Comparison of ENCODE assay signal across 17 cellular contexts in genomic region chr10:48737866-48738265, GRCh38. TPM values are rescaled to one million over a fixed set of nuclear protein-coding genes. Genes with fewer than 3 reads are reported as not detected.
DNase-seq lines count a peak whose midpoint lies in the region; ATAC-seq and TF ChIP-seq lines count a peak whose summit lies in the region.
"Had no signal": no experiment of that assay in that cellular context is flagged by ENCODE, and none has a peak within 500 bp of the region (broad histone marks: within the 10 kb centered on the region; RNA-seq: fewer than 3 reads in every experiment).

No MANE protein-coding gene starts in this region.

- H3K9me3 ChIP-seq in mammary epithelial cell (replicated peaks; ENCODE audit: insufficient read depth, low read length): no peaks in the 10 kb centered on the region
- H3K9me3 ChIP-seq: BE2C, HAP-1 had no signal

- peak overlapping the region; percentile 4 for H2AFZ ChIP-seq in mammary epithelial cell (ENCODE audit: low read depth, low read length)
- H2AFZ ChIP-seq: GM23248 had no signal

- no peak for TF ChIP-seq CTCF in mammary epithelial cell (conservative IDR thresholded peaks at IDR 0.05 in 1 of 2, IDR thresholded peaks at IDR 0.05 in 1 of 2; ENCODE audit: extremely low read depth in 1 of 2, insufficient read depth in 1 of 2, low read depth in 1 of 2, low read length in 2 of 2)
- TF ChIP-seq CTCF in epithelial cell of esophagus (IDR thresholded peaks at IDR 0.05; ENCODE audit: insufficient read depth, low read depth, low read length, missing control alignments): no peak
- TF ChIP-seq CTCF in Calu3 (IDR thresholded peaks at IDR 0.05; ENCODE audit: unreplicated experiment): no peak

- H3K36me3 Mint-ChIP-seq in memory B cell (peaks cover 48% of the 10 kb centered on the region), Calu3 (ENCODE audit: insufficient read depth, unreplicated experiment) (no peaks in the 10 kb centered on the region)
- peaks cover 54 to 75% of the 10 kb centered on the region in 2 donors for H3K36me3 Mint-ChIP-seq in stimulated activated naive B cell treated with anti-CD40 and anti-IgM and Interleukin-4, amounts not matched to agents 10 μg/mL and 1 μg/mL and 100 μg/mL, for 72 hours
- H3K36me3 Mint-ChIP-seq: CD4-positive, CD25-positive, alpha-beta regulatory T cell; CD8-positive, alpha-beta memory T cell had no signal

- H3K27ac Mint-ChIP-seq in memory B cell (peak overlapping the region; percentile 28), Calu3 (ENCODE audit: unreplicated experiment) (no peak overlapping the region)
- H3K27ac Mint-ChIP-seq in stimulated activated naive B cell treated with anti-CD40 and anti-IgM and Interleukin-4, amounts not matched to agents 10 μg/mL and 1 μg/mL and 100 μg/mL, for 72 hours: peak overlapping the region; percentile 31
- H3K27ac Mint-ChIP-seq: CD4-positive, CD25-positive, alpha-beta regulatory T cell; CD8-positive, alpha-beta memory T cell had no signal

- peaks cover 9% of the 10 kb centered on the region for H3K4me1 Mint-ChIP-seq in memory B cell
- peaks cover 17 to 69% of the 10 kb centered on the region in 2 donors for H3K4me1 Mint-ChIP-seq in stimulated activated naive B cell treated with anti-CD40 and anti-IgM and Interleukin-4, amounts not matched to agents 10 μg/mL and 1 μg/mL and 100 μg/mL, for 72 hours
- no peaks in the 10 kb centered on the region for H3K4me1 Mint-ChIP-seq in Calu3 (ENCODE audit: low read depth, unreplicated experiment)
- H3K4me1 Mint-ChIP-seq: CD4-positive, CD25-positive, alpha-beta regulatory T cell; CD8-positive, alpha-beta memory T cell had no signal

- peak overlapping the region; percentile 21 for H3K4me2 ChIP-seq in mammary epithelial cell (ENCODE audit: insufficient read depth, low read depth, low read length)

- H3K4me1 ChIP-seq in mammary epithelial cell (ENCODE audit: insufficient read depth, low read length): peaks cover 4% of the 10 kb centered on the region
- H3K4me1 ChIP-seq: HAP-1 had no signal

- 35% methylated on average over 2 of the region's 2 CpGs for WGBS in mammary epithelial cell (ENCODE audit: low coverage, missing lambda C conversion rate)

- intact Hi-C loops in mammary epithelial cell (cut with micrococcal nuclease) (no loop called here), Calu3 (cut with micrococcal nuclease; ENCODE audit: unreplicated experiment) (no loop called here)

- H3K36me3 ChIP-seq in mammary epithelial cell (ENCODE audit: insufficient read depth, low read length): no peaks in the 10 kb centered on the region
- H3K36me3 ChIP-seq: BE2C, HAP-1 had no signal

- H3K79me2 ChIP-seq in mammary epithelial cell (ENCODE audit: insufficient read depth, low read length): no peaks in the 10 kb centered on the region

- no peaks in the 10 kb centered on the region for H3K27me3 ChIP-seq in mammary epithelial cell (ENCODE audit: insufficient read depth, low read length)

- H3K4me3 Mint-ChIP-seq in memory B cell (no peak overlapping the region), Calu3 (ENCODE audit: low read depth, unreplicated experiment) (no peak overlapping the region)
- no peak overlapping the region for H3K4me3 Mint-ChIP-seq in stimulated activated naive B cell treated with anti-CD40 and anti-IgM and Interleukin-4, amounts not matched to agents 10 μg/mL and 1 μg/mL and 100 μg/mL, for 72 hours
- H3K4me3 Mint-ChIP-seq: CD4-positive, CD25-positive, alpha-beta regulatory T cell; CD8-positive, alpha-beta memory T cell had no signal

- H3K4me3 ChIP-seq in mammary epithelial cell (replicated peaks in 1 of 3; ENCODE audit: insufficient read depth in 1 of 3, low read depth in 2 of 3, low read length in 3 of 3) (no peak overlapping the region), epithelial cell of esophagus (ENCODE audit: low read length) (no peak overlapping the region)
- H3K4me3 ChIP-seq: GM23248, HAP-1 had no signal

- no peak overlapping the region for H3K9ac ChIP-seq in mammary epithelial cell (ENCODE audit: insufficient read depth, low read length)
- H3K9ac ChIP-seq: GM23248 had no signal

- no peaks in the 10 kb centered on the region for H3K27me3 Mint-ChIP-seq in memory B cell
- H3K27me3 Mint-ChIP-seq in stimulated activated naive B cell treated with anti-CD40 and anti-IgM and Interleukin-4, amounts not matched to agents 10 μg/mL and 1 μg/mL and 100 μg/mL, for 72 hours: no peaks in the 10 kb centered on the region
- H3K27me3 Mint-ChIP-seq in Calu3 (ENCODE audit: unreplicated experiment): peaks cover 82% of the 10 kb centered on the region

- dilution Hi-C loops in mammary epithelial cell (cut with HindIII; ENCODE audit: low sequenced_read_pairs): no loop called here

- DNase-seq in mammary epithelial cell: peak; percentile 60
- peak; percentile 76 for DNase-seq in epithelial cell of esophagus (ENCODE audit: low read depth)
- DNase-seq in memory B cell (ENCODE audit: low spot score in 2 of 2): no peak
- no peak for DNase-seq in stimulated activated naive B cell treated with anti-CD40 and anti-IgM and Interleukin-4, amounts not matched to agents 10 μg/mL and 1 μg/mL and 100 μg/mL, for 72 hours
- DNase-seq in Calu3: no peak
- no peak for DNase-seq in NCI-H524 treated with DMSO at 0.1 percent for 48 hours (lab: John Stamatoyannopoulos, UW)
- DNase-seq: ACHN; BE2C; C1 segment of cervical spinal cord; CD4-positive, CD25-positive, alpha-beta regulatory T cell; CD8-positive, alpha-beta memory T cell; COR-L47; GM23248; IMR-90 had no signal

- H4K20me1 ChIP-seq in mammary epithelial cell (ENCODE audit: insufficient read depth, low read length): no peaks in the 10 kb centered on the region

- CTCF ChIA-PET in mammary epithelial cell (lab: Charles Lee; ENCODE audit: low non-redundant PET) (no interaction called here), Calu3 (lab: Charles Lee) (no interaction called here)

- H3K27ac ChIP-seq in mammary epithelial cell (ENCODE audit: insufficient read depth, low read depth, low read length): no peak overlapping the region
- H3K27ac ChIP-seq: GM23248 had no signal

- ATAC-seq in memory B cell (ENCODE audit: low read depth): no peak
- ATAC-seq in stimulated activated naive B cell treated with anti-CD40 and anti-IgM and Interleukin-4, amounts not matched to agents 10 μg/mL and 1 μg/mL and 100 μg/mL, for 72 hours (replicated peaks): no peak
- no peak for ATAC-seq in activated CD4-positive, CD25-positive, alpha-beta regulatory T cell treated with anti-CD3 and anti-CD28 coated beads, Interleukin-2, amount 50 U/mL, for 24 hours

- in situ Hi-C loops in mammary epithelial cell (cut with MboI; ENCODE audit: low sequenced_read_pairs in 2 of 2): no loop called here

- no TSS peak for BruUV-seq in mammary epithelial cell (replicated peaks; lab: Mats Ljungman, UMichigan)
- no TSS peak for BruUV-seq in Calu3 (replicated peaks; lab: Mats Ljungman, UMichigan)

- H3K9me3 Mint-ChIP-seq in memory B cell (no peaks in the 10 kb centered on the region), Calu3 (ENCODE audit: low read depth, unreplicated experiment) (no peaks in the 10 kb centered on the region)
- H3K9me3 Mint-ChIP-seq in stimulated activated naive B cell treated with anti-CD40 and anti-IgM and Interleukin-4, amounts not matched to agents 10 μg/mL and 1 μg/mL and 100 μg/mL, for 72 hours: no peaks in the 10 kb centered on the region
- H3K9me3 Mint-ChIP-seq: CD4-positive, CD25-positive, alpha-beta regulatory T cell had no signal

RNA-seq across cellular contexts. Expression of gene WDFY4, which starts 53.2 kb away (rescaled TPM):
- under 1 TPM in 1 of 2 donors, not detected in 1; 0.19 TPM for total RNA-seq in mammary epithelial cell
- polyA plus RNA-seq in mammary epithelial cell: 0.03 TPM
- not detected for polyA minus RNA-seq in mammary epithelial cell
- not detected in 2 replicates for total RNA-seq in Calu3 (2022)
- total RNA-seq: GM23248, H4, IMR-90 had no signal
- polyA plus RNA-seq: CD8-positive, alpha-beta memory T cell; GM23248; IMR-90 had no signal

Comparison
In these comparisons a context has a peak if more than half of its experiments do, and no peak if none do; other contexts are left out.
1. DNase-seq: peak in mammary epithelial cell (single experiment) and epithelial cell of esophagus (single experiment); none in memory B cell (0 of 2), stimulated activated naive B cell treated with anti-CD40 and anti-IgM and Interleukin-4, amounts not matched to agents 10 μg/mL and 1 μg/mL and 100 μg/mL, for 72 hours (single experiment), Calu3 (single experiment) and NCI-H524 treated with DMSO at 0.1 percent for 48 hours (single experiment).